In genomic region chr1:8915446-8915845, GRCh38 we compare ENCODE assay signal across 1 cellular context.
TF ChIP-seq lines count a peak whose summit lies in the region.

No MANE protein-coding gene starts in this region.

TF ChIP-seq in GM23338, 12 proteins besides CTCF, POLR2A, EP300 and RAD21:
- no peak for TF ChIP-seq REST (IDR thresholded peaks at IDR 0.05; ENCODE audit: unreplicated experiment)
- TF ChIP-seq NANOG (IDR thresholded peaks at IDR 0.05; ENCODE audit: borderline replicate concordance) = peak; percentile 10; the same call in 1 of the 2 replicates
